Comparison of ENCODE assay signal across 10 cellular contexts in the genomic region with DNA sequence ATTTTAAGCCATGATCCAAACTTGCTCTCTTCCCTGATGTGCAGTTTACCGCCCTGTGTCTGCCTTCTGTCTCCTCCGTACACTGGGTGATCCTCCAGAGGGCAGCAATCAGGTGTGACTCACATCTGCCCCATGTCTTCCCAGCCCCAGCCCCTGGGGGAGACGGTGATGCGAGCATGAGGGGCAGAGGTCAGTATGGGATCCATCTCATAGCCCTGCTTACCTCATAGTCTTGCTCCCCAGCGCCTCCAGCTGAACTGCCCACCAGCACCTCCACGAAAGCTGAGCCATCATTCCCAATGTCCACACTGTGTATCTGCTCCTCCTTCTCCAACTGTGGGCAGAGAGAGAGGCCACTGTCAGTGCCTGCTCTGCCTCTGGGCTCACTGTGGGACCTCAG. TPM values are rescaled to one million over a fixed set of nuclear protein-coding genes. Genes with fewer than 3 reads are reported as not detected.
DNase-seq lines count a peak whose midpoint lies in the region; ATAC-seq and TF ChIP-seq lines count a peak whose summit lies in the region.
"Had no signal": no experiment of that assay in that cellular context is flagged by ENCODE, and none has a peak within 500 bp of the region (broad histone marks: within the 10 kb centered on the region; RNA-seq: fewer than 3 reads in every experiment).

No MANE protein-coding gene starts in this region.

- POLR2A ChIA-PET in activated CD8-positive, alpha-beta T cell treated with anti-CD3 and anti-CD28 coated beads, Interleukin-2, amount 10 ng/mL, durations not matched to agents 7 days and 5 days (lab: Charles Lee), result interaction anchor here (0.7 kb wide), 1 partner anchor 36 kb away, joined by 4 read pairs; the partner anchor contains the start of genes IRGQ and ZNF576

- no peaks in the 10 kb centered on the region for H3K27me3 Mint-ChIP-seq in CD4-positive, CD25-positive, alpha-beta regulatory T cell
- no peaks in the 10 kb centered on the region for H3K27me3 Mint-ChIP-seq in activated CD8-positive, alpha-beta T cell treated with anti-CD3 and anti-CD28 coated beads, Interleukin-2, amount 10 ng/mL, durations not matched to agents 7 days and 5 days (ENCODE audit: low read depth)

- peaks cover 0 to 59% (median 39%) of the 10 kb centered on the region in 4 donors for H3K4me1 Mint-ChIP-seq in CD4-positive, CD25-positive, alpha-beta regulatory T cell
- peaks cover 41% of the 10 kb centered on the region for H3K4me1 Mint-ChIP-seq in activated CD8-positive, alpha-beta T cell treated with anti-CD3 and anti-CD28 coated beads, Interleukin-2, amount 10 ng/mL, durations not matched to agents 7 days and 5 days (ENCODE audit: low read depth)

- no peak for DNase-seq in CD4-positive, CD25-positive, alpha-beta regulatory T cell
- DNase-seq in HL-60 (ENCODE audit: low read depth in 1 of 2, low spot score in 1 of 2) (no peak), kidney epithelial cell (ENCODE audit: low read depth) (no peak), Karpas-422 (no peak), NCI-H2029 (lab: John Stamatoyannopoulos, UW) (no peak)
- DNase-seq in activated CD8-positive, alpha-beta T cell treated with anti-CD3 and anti-CD28 coated beads, Interleukin-2, amount 10 ng/mL, durations not matched to agents 7 days and 5 days, result no peak
- DNase-seq: NCI-H187 treated with DMSO at 0.1 percent for 48 hours, WERI-Rb-1 had no signal

- TF ChIP-seq CTCF in HL-60 (IDR thresholded peaks at IDR 0.05; ENCODE audit: insufficient read depth, low read length) (peak; percentile 11), kidney epithelial cell (IDR thresholded peaks at IDR 0.05; ENCODE audit: insufficient read depth, low read length, poor library complexity, severe bottlenecking) (peak; percentile 12)

- H3K27ac Mint-ChIP-seq in CD4-positive, CD25-positive, alpha-beta regulatory T cell, result peak overlapping the region in 2 of 3 donors; percentile 97 to 99
- H3K27ac Mint-ChIP-seq in activated CD8-positive, alpha-beta T cell treated with anti-CD3 and anti-CD28 coated beads, Interleukin-2, amount 10 ng/mL, durations not matched to agents 7 days and 5 days, result peak overlapping the region; percentile 97

- no peaks in the 10 kb centered on the region for H3K9me2 ChIP-seq in Karpas-422 (replicated peaks; ENCODE audit: insufficient read depth, low read length)

- H4K20me1 ChIP-seq in Karpas-422 (ENCODE audit: insufficient read depth, low read depth, low read length), result no peaks in the 10 kb centered on the region

- ATAC-seq in CD4-positive, CD25-positive, alpha-beta regulatory T cell (ENCODE audit: low read depth in 2 of 2), result no peak
- no peak for ATAC-seq in activated CD8-positive, alpha-beta T cell treated with anti-CD3 and anti-CD28 coated beads, Interleukin-2, amount 10 ng/mL, durations not matched to agents 7 days and 5 days
- ATAC-seq in GM19035 (IDR thresholded peaks at IDR 0.05; ENCODE audit: unreplicated experiment) (no peak), GM18520 (IDR thresholded peaks at IDR 0.05; ENCODE audit: unreplicated experiment) (no peak)

- H3K4me3 Mint-ChIP-seq in CD4-positive, CD25-positive, alpha-beta regulatory T cell, result peak overlapping the region in 3 of 4 donors; percentile 40 to 86 (median 48)
- no peak overlapping the region for H3K4me3 Mint-ChIP-seq in activated CD8-positive, alpha-beta T cell treated with anti-CD3 and anti-CD28 coated beads, Interleukin-2, amount 10 ng/mL, durations not matched to agents 7 days and 5 days

- peak overlapping the region; percentile 92 for H3K27ac ChIP-seq in CD4-positive, CD25-positive, alpha-beta regulatory T cell (ENCODE audit: insufficient read depth, low read length, poor library complexity, severe bottlenecking)
- H3K27ac ChIP-seq in HL-60 (replicated peaks) (0 out of 2 replicates have a peak overlapping the region, but pooled peaks have one; percentile 8), Karpas-422 (ENCODE audit: low read length) (no peak overlapping the region)
- H3K27ac ChIP-seq: WERI-Rb-1 had no signal

- H2AFZ ChIP-seq in Karpas-422 (ENCODE audit: low read length), result no peak overlapping the region

- H3K36me3 Mint-ChIP-seq in CD4-positive, CD25-positive, alpha-beta regulatory T cell, result peaks cover 20% of the 10 kb centered on the region
- peaks cover 41% of the 10 kb centered on the region for H3K36me3 Mint-ChIP-seq in activated CD8-positive, alpha-beta T cell treated with anti-CD3 and anti-CD28 coated beads, Interleukin-2, amount 10 ng/mL, durations not matched to agents 7 days and 5 days (ENCODE audit: low read depth)

- H3K9me3 Mint-ChIP-seq in CD4-positive, CD25-positive, alpha-beta regulatory T cell, result peaks cover 0 to under 1% (median 0%) of the 10 kb centered on the region in 7 donors
- H3K9me3 Mint-ChIP-seq in activated CD8-positive, alpha-beta T cell treated with anti-CD3 and anti-CD28 coated beads, Interleukin-2, amount 10 ng/mL, durations not matched to agents 7 days and 5 days (ENCODE audit: insufficient read depth), result no peaks in the 10 kb centered on the region

- H3K79me2 ChIP-seq in Karpas-422 (ENCODE audit: low read length), result peaks cover 22% of the 10 kb centered on the region

- peaks cover 16% of the 10 kb centered on the region for H3K36me3 ChIP-seq in CD4-positive, CD25-positive, alpha-beta regulatory T cell (ENCODE audit: control insufficient read depth, insufficient read depth, low read length)
- H3K36me3 ChIP-seq in kidney epithelial cell (ENCODE audit: control insufficient read depth, insufficient read depth, low read length), result peaks cover 2% of the 10 kb centered on the region
- peaks cover 2% of the 10 kb centered on the region; the same call in 1 of the 2 replicates for H3K36me3 ChIP-seq in Karpas-422 (ENCODE audit: insufficient read depth, low read length)

- H3K4me1 ChIP-seq in CD4-positive, CD25-positive, alpha-beta regulatory T cell (ENCODE audit: control insufficient read depth, insufficient read depth, low read length, poor library complexity, severe bottlenecking), result peaks cover 35% of the 10 kb centered on the region
- H3K4me1 ChIP-seq in Karpas-422 (ENCODE audit: low read length), result peaks cover 5% of the 10 kb centered on the region

- no peak overlapping the region for H3K4me2 ChIP-seq in Karpas-422 (ENCODE audit: low read depth, low read length, poor library complexity, severe bottlenecking)

- H3K4me3 ChIP-seq in CD4-positive, CD25-positive, alpha-beta regulatory T cell (ENCODE audit: low read depth, low read length), result peak overlapping the region; percentile 26
- H3K4me3 ChIP-seq in HL-60 (replicated peaks; ENCODE audit: insufficient read depth, low read length) (no peak overlapping the region), kidney epithelial cell (ENCODE audit: low read depth, low read length) (no peak overlapping the region), Karpas-422 (ENCODE audit: low read length) (no peak overlapping the region)

- no peaks in the 10 kb centered on the region for H3K9me3 ChIP-seq in CD4-positive, CD25-positive, alpha-beta regulatory T cell (ENCODE audit: control insufficient read depth in 2 of 2, low read length in 2 of 2)
- no peaks in the 10 kb centered on the region for H3K9me3 ChIP-seq in Karpas-422 (ENCODE audit: low read length)

- no peak overlapping the region for H3K9ac ChIP-seq in Karpas-422 (ENCODE audit: low read length)

- no peaks in the 10 kb centered on the region for H3K27me3 ChIP-seq in CD4-positive, CD25-positive, alpha-beta regulatory T cell (ENCODE audit: control insufficient read depth, insufficient read depth, low read length)
- no peaks in the 10 kb centered on the region for H3K27me3 ChIP-seq in HL-60 (ENCODE audit: insufficient read depth, poor library complexity, severe bottlenecking)
- H3K27me3 ChIP-seq in kidney epithelial cell (ENCODE audit: control insufficient read depth, insufficient read depth, low read length), result no peaks in the 10 kb centered on the region
- H3K27me3 ChIP-seq in Karpas-422 (ENCODE audit: low read length), result no peaks in the 10 kb centered on the region

- CTCF ChIA-PET in activated CD8-positive, alpha-beta T cell treated with anti-CD3 and anti-CD28 coated beads, Interleukin-2, amount 10 ng/mL, durations not matched to agents 7 days and 5 days (lab: Charles Lee), result interaction anchor here (1.6 to 12.8 kb wide), 2 partner anchors 11 to 34 kb away, joined by 6 to 239 read pairs; partner anchors contain the start of genes IRGQ and ZNF576

RNA-seq across cellular contexts. Expression of gene XRCC1, which starts 14.6 kb away (rescaled TPM):
- total RNA-seq in CD4-positive, CD25-positive, alpha-beta regulatory T cell, result 35.4 TPM
- 10 to 100 TPM; 19.8 to 26.9 (median 24.3) TPM for polyA plus RNA-seq in CD4-positive, CD25-positive, alpha-beta regulatory T cell
- total RNA-seq in activated CD8-positive, alpha-beta T cell treated with anti-CD3 and anti-CD28 coated beads, Interleukin-2, amount 10 ng/mL, durations not matched to agents 7 days and 5 days, result 10 to 100 TPM; 46.5 to 48.4 TPM
- 32.9 and 38.1 TPM in 2 replicates for total RNA-seq in kidney epithelial cell
- 40.6 and 70.1 TPM in 2 replicates for total RNA-seq in Karpas-422 (2014; rRNA removed; shearing (Covaris generic); ENCODE audit: low replicate concordance)

RNA-seq across cellular contexts. Expression of gene PINLYP, which starts 14.9 kb away (rescaled TPM):
- not detected for total RNA-seq in CD4-positive, CD25-positive, alpha-beta regulatory T cell
- 1 to 10 TPM in 1 of 4 donors, under 1 TPM in 3; 0.42 to 1.3 (median 0.65) TPM for polyA plus RNA-seq in CD4-positive, CD25-positive, alpha-beta regulatory T cell
- 1 to 10 TPM; 7.4 to 8.9 TPM for total RNA-seq in activated CD8-positive, alpha-beta T cell treated with anti-CD3 and anti-CD28 coated beads, Interleukin-2, amount 10 ng/mL, durations not matched to agents 7 days and 5 days
- total RNA-seq in kidney epithelial cell, result 3.1 and 5.8 TPM in 2 replicates
- 3.6 TPM in 1 of 2 replicates, not detected in the other for total RNA-seq in Karpas-422 (2014; rRNA removed; shearing (Covaris generic); ENCODE audit: low replicate concordance)

RNA-seq across cellular contexts. Expression of gene ZNF575, which starts 27.7 kb away (rescaled TPM):
- 3.3 TPM for total RNA-seq in CD4-positive, CD25-positive, alpha-beta regulatory T cell
- polyA plus RNA-seq in CD4-positive, CD25-positive, alpha-beta regulatory T cell, result 1 to 10 TPM in 3 of 4 donors, under 1 TPM in 1; 0.83 to 1.6 (median 1.3) TPM
- 1 to 10 TPM; 3.4 to 3.7 TPM for total RNA-seq in activated CD8-positive, alpha-beta T cell treated with anti-CD3 and anti-CD28 coated beads, Interleukin-2, amount 10 ng/mL, durations not matched to agents 7 days and 5 days
- not detected in 2 replicates for total RNA-seq in kidney epithelial cell
- total RNA-seq in Karpas-422 (2014; rRNA removed; shearing (Covaris generic); ENCODE audit: low replicate concordance), result 0.34 TPM in 1 of 2 replicates, not detected in the other

RNA-seq across cellular contexts. Expression of gene ETHE1, which starts 33.7 kb away (rescaled TPM):
- total RNA-seq in CD4-positive, CD25-positive, alpha-beta regulatory T cell, result 22.8 TPM
- polyA plus RNA-seq in CD4-positive, CD25-positive, alpha-beta regulatory T cell, result 10 to 100 TPM; 55.1 to 73.5 (median 64.4) TPM
- total RNA-seq in activated CD8-positive, alpha-beta T cell treated with anti-CD3 and anti-CD28 coated beads, Interleukin-2, amount 10 ng/mL, durations not matched to agents 7 days and 5 days, result 10 to 100 TPM; 67.9 to 69.1 TPM
- 77.8 and 80.4 TPM in 2 replicates for total RNA-seq in kidney epithelial cell
- total RNA-seq in Karpas-422 (2014; rRNA removed; shearing (Covaris generic); ENCODE audit: low replicate concordance), result 6.7 and 13.6 TPM in 2 replicates

RNA-seq across cellular contexts. Expression of gene IRGQ, which starts 35.2 kb away (rescaled TPM):
- 40.9 TPM for total RNA-seq in CD4-positive, CD25-positive, alpha-beta regulatory T cell
- polyA plus RNA-seq in CD4-positive, CD25-positive, alpha-beta regulatory T cell, result 1 to 10 TPM in 3 of 4 donors, under 1 TPM in 1; 0.54 to 3.0 (median 1.5) TPM
- 10 to 100 TPM; 11.2 to 14.0 TPM for total RNA-seq in activated CD8-positive, alpha-beta T cell treated with anti-CD3 and anti-CD28 coated beads, Interleukin-2, amount 10 ng/mL, durations not matched to agents 7 days and 5 days
- total RNA-seq in kidney epithelial cell, result 49.6 and 56.2 TPM in 2 replicates
- 10.1 and 10.8 TPM in 2 replicates for total RNA-seq in Karpas-422 (2014; rRNA removed; shearing (Covaris generic); ENCODE audit: low replicate concordance)
